In the genomic region with DNA sequence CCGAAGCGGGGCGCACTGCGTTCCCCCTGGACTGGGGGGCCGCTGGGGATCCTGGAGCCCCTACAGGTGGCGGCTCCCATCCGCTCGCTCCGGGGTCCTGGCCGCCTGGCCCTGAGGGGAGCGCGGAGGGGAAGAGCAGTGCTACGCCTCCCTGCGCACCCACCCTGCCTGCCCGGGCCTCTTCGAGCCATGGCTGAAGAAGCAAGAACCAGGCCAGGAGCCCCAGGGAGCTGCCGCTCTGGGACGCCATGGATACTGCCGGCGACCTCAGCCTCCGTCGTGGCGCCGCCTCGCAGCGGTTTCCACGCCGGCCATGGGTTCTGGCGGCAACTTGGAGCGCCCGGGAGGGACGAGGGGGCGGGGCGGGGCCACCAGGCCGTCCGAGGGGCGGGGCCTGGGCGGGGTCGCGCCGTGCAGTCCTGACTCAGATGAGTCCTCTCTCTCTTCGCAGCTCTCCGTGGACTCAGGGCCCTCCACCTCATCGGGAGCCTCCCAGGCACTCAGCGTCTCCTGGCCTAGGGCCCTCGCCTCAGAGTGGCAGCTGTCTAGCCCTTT, we compare ENCODE assay signal across 8 cellular contexts. TPM values are rescaled to one million over a fixed set of nuclear protein-coding genes. Genes with fewer than 3 reads are reported as not detected.
DNase-seq lines count a peak whose midpoint lies in the region; TF ChIP-seq lines count a peak whose summit lies in the region.

No MANE protein-coding gene starts in this region.

- H3K79me2 ChIP-seq in Karpas-422 (ENCODE audit: low read length), result no peaks in the 10 kb centered on the region

- H3K4me2 ChIP-seq in Karpas-422 (ENCODE audit: low read depth, low read length, poor library complexity, severe bottlenecking), result no peak overlapping the region

- H4K20me1 ChIP-seq in Karpas-422 (ENCODE audit: insufficient read depth, low read depth, low read length), result no peaks in the 10 kb centered on the region

- H3K27me3 ChIP-seq in endodermal cell (ENCODE audit: control insufficient read depth, insufficient read depth, low read length, poor library complexity, severe bottlenecking) (peaks cover 10% of the 10 kb centered on the region), muscle layer of duodenum (ENCODE audit: low read depth, low read length) (no peaks in the 10 kb centered on the region), Karpas-422 (ENCODE audit: low read length) (no peaks in the 10 kb centered on the region), WERI-Rb-1 (ENCODE audit: insufficient read depth, low read depth, severe bottlenecking) (peaks cover 4% of the 10 kb centered on the region)

- H3K4me1 Mint-ChIP-seq in CD14-positive monocyte (peaks cover 6% of the 10 kb centered on the region), IgD-negative memory B cell (peaks cover 5 to 8% (median 7%) of the 10 kb centered on the region in 3 donors), endodermal cell (peaks cover 18% of the 10 kb centered on the region)

- H3K27ac Mint-ChIP-seq in CD14-positive monocyte (no peak overlapping the region), IgD-negative memory B cell (no peak overlapping the region), endodermal cell (no peak overlapping the region)

- no peaks in the 10 kb centered on the region for H3K36me3 Mint-ChIP-seq in CD14-positive monocyte
- peaks cover 2% of the 10 kb centered on the region for H3K36me3 Mint-ChIP-seq in IgD-negative memory B cell
- peaks cover 4% of the 10 kb centered on the region for H3K36me3 Mint-ChIP-seq in endodermal cell (ENCODE audit: low read depth)

- H3K4me3 Mint-ChIP-seq in CD14-positive monocyte, result peak overlapping the region; percentile 65 to 90
- peak overlapping the region; percentile 2 to 92 (median 78) for H3K4me3 Mint-ChIP-seq in IgD-negative memory B cell
- H3K4me3 Mint-ChIP-seq in endodermal cell, result peak overlapping the region; percentile 58

- H3K27ac ChIP-seq in endodermal cell (ENCODE audit: low read depth, low read length) (no peak overlapping the region), muscle layer of duodenum (ENCODE audit: low read length) (no peak overlapping the region), Karpas-422 (ENCODE audit: low read length) (no peak overlapping the region), WERI-Rb-1 (no peak overlapping the region)

- no peak overlapping the region for H2AFZ ChIP-seq in Karpas-422 (ENCODE audit: low read length)

- 18 to 28% methylated on average over 23 to 46 of the region's 46 CpGs for WGBS in endodermal cell (ENCODE audit: insufficient coverage in 1 of 2, insufficient read length in 1 of 2), 2 experiments

- intact Hi-C loops in CD14-positive monocyte (cut with micrococcal nuclease), result no loop called here

- TF ChIP-seq CTCF in CD14-positive monocyte (IDR thresholded peaks at IDR 0.05) (no peak), endodermal cell (conservative IDR thresholded peaks at IDR 0.05) (no peak), WERI-Rb-1 (IDR thresholded peaks at IDR 0.05; ENCODE audit: low read depth, low read length) (no peak)

- H3K9me2 ChIP-seq in Karpas-422 (replicated peaks; ENCODE audit: insufficient read depth, low read length), result no peaks in the 10 kb centered on the region

- H3K9me3 ChIP-seq in endodermal cell (ENCODE audit: control insufficient read depth, low read length) (no peaks in the 10 kb centered on the region), muscle layer of duodenum (ENCODE audit: control insufficient read depth in 1 of 2, low read length in 2 of 2) (no peaks in the 10 kb centered on the region), Karpas-422 (ENCODE audit: low read length) (no peaks in the 10 kb centered on the region), WERI-Rb-1 (ENCODE audit: severe bottlenecking) (no peaks in the 10 kb centered on the region)

- H3K9me3 Mint-ChIP-seq in CD14-positive monocyte (peaks cover 0 to 4% (median 2%) of the 10 kb centered on the region in 7 donors), IgD-negative memory B cell (peaks cover 0 to 2% (median 0%) of the 10 kb centered on the region in 3 donors), endodermal cell (no peaks in the 10 kb centered on the region)

- peaks cover 23 to 31% (median 24%) of the 10 kb centered on the region in 3 donors for H3K27me3 Mint-ChIP-seq in CD14-positive monocyte (ENCODE audit: low read depth in 3 of 3)
- H3K27me3 Mint-ChIP-seq in IgD-negative memory B cell, result peaks cover 24% of the 10 kb centered on the region
- H3K27me3 Mint-ChIP-seq in endodermal cell (ENCODE audit: insufficient read depth), result peaks cover 41% of the 10 kb centered on the region

- DNase-seq in CD14-positive monocyte (ENCODE audit: low spot score) (peak; percentile 62), endodermal cell (peak; percentile 94), Karpas-422 (no peak), WERI-Rb-1 (no peak)
- peak; percentile 43 to 51 for DNase-seq in activated CD8-positive, alpha-beta memory T cell treated with anti-CD3 and anti-CD28 coated beads for 4 hours (ENCODE audit: low read depth in 2 of 2)
- DNase-seq in stimulated activated CD8-positive, alpha-beta memory T cell treated with anti-CD3 and anti-CD28 coated beads, Interleukin-7, amount 100 ng/mL, for 4 hours (ENCODE audit: low read depth in 2 of 2), result peak; percentile 45 to 70

- H3K4me3 ChIP-seq in endodermal cell (ENCODE audit: low read length) (no peak overlapping the region), muscle layer of duodenum (ENCODE audit: low read depth in 1 of 2, low read length in 2 of 2) (peak overlapping the region; percentile 23 to 56), Karpas-422 (ENCODE audit: low read length) (no peak overlapping the region), WERI-Rb-1 (ENCODE audit: low read depth, low read length) (no peak overlapping the region)

- H3K4me1 ChIP-seq in endodermal cell (ENCODE audit: control insufficient read depth, insufficient read depth, low read length) (no peaks in the 10 kb centered on the region), muscle layer of duodenum (ENCODE audit: control insufficient read depth in 1 of 2, insufficient read depth in 2 of 2, low read length in 2 of 2) (peaks cover 0 to 14% of the 10 kb centered on the region in 2 donors), Karpas-422 (ENCODE audit: low read length) (no peaks in the 10 kb centered on the region)

- H3K36me3 ChIP-seq in endodermal cell (ENCODE audit: control insufficient read depth, insufficient read depth, low read length) (no peaks in the 10 kb centered on the region), muscle layer of duodenum (ENCODE audit: control insufficient read depth in 1 of 2, insufficient read depth in 2 of 2, low read length in 2 of 2) (no peaks in the 10 kb centered on the region), Karpas-422 (ENCODE audit: insufficient read depth, low read length) (no peaks in the 10 kb centered on the region), WERI-Rb-1 (no peaks in the 10 kb centered on the region)

- H3K9ac ChIP-seq in endodermal cell (ENCODE audit: extremely low read depth, low read length, poor library complexity, severe bottlenecking) (no peak overlapping the region), Karpas-422 (ENCODE audit: low read length) (no peak overlapping the region)

RNA-seq across cellular contexts. Expression of a gene that starts 50.9 kb away (rescaled TPM):
- polyA plus RNA-seq in CD14-positive monocyte (not detected), IgD-negative memory B cell (not detected)
- 1 to 10 TPM; 1.6 to 2.3 TPM for total RNA-seq in endodermal cell
- 1.4 TPM for polyA plus RNA-seq in endodermal cell (2013, experiment 1 of 2)
- 0.70 TPM for polyA plus RNA-seq in endodermal cell (2013, experiment 2 of 2)
- total RNA-seq in Karpas-422 (2014; rRNA removed; shearing (Covaris generic); ENCODE audit: low replicate concordance), result not detected in 2 replicates

Comparison
In these comparisons a context has a peak if more than half of its experiments do, and no peak if none do; other contexts are left out.
1. DNase-seq: peak in CD14-positive monocyte (single experiment), activated CD8-positive, alpha-beta memory T cell treated with anti-CD3 and anti-CD28 coated beads for 4 hours (2 of 2), endodermal cell (single experiment) and stimulated activated CD8-positive, alpha-beta memory T cell treated with anti-CD3 and anti-CD28 coated beads, Interleukin-7, amount 100 ng/mL, for 4 hours (2 of 2); none in Karpas-422 (single experiment) and WERI-Rb-1 (single experiment).
2. H3K4me3 ChIP-seq: peak in muscle layer of duodenum (2 of 2); none in endodermal cell (single experiment), Karpas-422 (single experiment) and WERI-Rb-1 (single experiment).
3. Peak in every context shown above with its lines, with median percentiles within 50 percentile points of each other: H3K4me3 Mint-ChIP-seq.